Comparison of ENCODE assay signal across 8 cellular contexts in the genomic region with DNA sequence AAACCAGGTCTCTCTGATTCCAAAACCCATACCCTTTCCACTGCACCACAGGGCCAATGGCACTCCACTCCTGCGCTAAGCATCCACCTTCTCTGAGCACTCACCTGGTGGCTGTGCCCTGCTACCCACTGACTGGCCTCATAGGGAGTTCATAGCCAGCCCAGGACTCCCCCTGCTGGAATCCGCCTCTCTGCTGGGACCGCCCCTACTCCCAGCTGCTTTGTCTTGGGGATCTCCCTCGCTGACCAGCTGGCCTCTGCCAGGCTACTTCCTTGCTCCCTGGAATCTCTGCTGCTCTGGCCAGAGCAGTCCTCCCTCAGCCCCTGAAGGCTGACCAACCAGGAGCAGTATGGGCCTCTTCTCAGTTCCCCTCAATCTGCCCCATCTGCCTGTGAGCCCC.
DNase-seq lines count a peak whose midpoint lies in the region; ATAC-seq and TF ChIP-seq lines count a peak whose summit lies in the region.
"Had no signal": no experiment of that assay in that cellular context is flagged by ENCODE, and none has a peak within 500 bp of the region (broad histone marks: within the 10 kb centered on the region; RNA-seq: fewer than 3 reads in every experiment).

No MANE protein-coding gene starts in this region.

- no peaks in the 10 kb centered on the region for H3K79me2 ChIP-seq in PC-3 (ENCODE audit: low read length)

- no peaks in the 10 kb centered on the region for H3K27me3 Mint-ChIP-seq in progenitor cell of endocrine pancreas
- H3K27me3 Mint-ChIP-seq in T-helper 2 cell treated with Interferon-gamma antibody and Interleukin-4, amounts not matched to agents 5 μg/mL and 100 μg/mL, for 36 hours (ENCODE audit: low read depth), result peaks cover 2% of the 10 kb centered on the region

- ATAC-seq in GM18907 (IDR thresholded peaks at IDR 0.05; ENCODE audit: unreplicated experiment), result peak; percentile 84
- peak; percentile 90 for ATAC-seq in HG02678 (IDR thresholded peaks at IDR 0.05; ENCODE audit: unreplicated experiment)
- peak; percentile 80 for ATAC-seq in PC-3

- no peak overlapping the region for H3K4me3 Mint-ChIP-seq in progenitor cell of endocrine pancreas (ENCODE audit: low read depth)
- no peak overlapping the region for H3K4me3 Mint-ChIP-seq in T-helper 2 cell treated with Interferon-gamma antibody and Interleukin-4, amounts not matched to agents 5 μg/mL and 100 μg/mL, for 36 hours

- no peak overlapping the region for H2AFZ ChIP-seq in PC-3 (ENCODE audit: low read length)

- no peaks in the 10 kb centered on the region for H3F3A ChIP-seq in PC-3 (ENCODE audit: low read length, unreplicated experiment)

- H3K9me2 ChIP-seq in PC-3 (replicated peaks; ENCODE audit: low read length), result no peaks in the 10 kb centered on the region

- H3K36me3 ChIP-seq in PC-3 (ENCODE audit: low read depth, low read length) (no peaks in the 10 kb centered on the region), esophagus muscularis mucosa (no peaks in the 10 kb centered on the region)

- 0 out of 2 replicates have a peak, but pooled peaks cover 5% of the 10 kb centered on the region for H3K27me3 ChIP-seq in PC-3 (ENCODE audit: low read length)
- H3K27me3 ChIP-seq in esophagus muscularis mucosa, result peaks cover 0 to 6% (median 0%) of the 10 kb centered on the region in 4 donors

- no peaks in the 10 kb centered on the region for H3K36me3 Mint-ChIP-seq in progenitor cell of endocrine pancreas (ENCODE audit: insufficient read depth)
- H3K36me3 Mint-ChIP-seq in T-helper 2 cell treated with Interferon-gamma antibody and Interleukin-4, amounts not matched to agents 5 μg/mL and 100 μg/mL, for 36 hours (ENCODE audit: low read depth), result no peaks in the 10 kb centered on the region

- H4K20me1 ChIP-seq in PC-3 (ENCODE audit: low read length), result no peaks in the 10 kb centered on the region

- H3K4me1 Mint-ChIP-seq in progenitor cell of endocrine pancreas (ENCODE audit: low read depth), result no peaks in the 10 kb centered on the region
- H3K4me1 Mint-ChIP-seq in T-helper 2 cell treated with Interferon-gamma antibody and Interleukin-4, amounts not matched to agents 5 μg/mL and 100 μg/mL, for 36 hours (ENCODE audit: low read depth), result no peaks in the 10 kb centered on the region

- H3K4me1 ChIP-seq in PC-3 (ENCODE audit: insufficient read depth, low read length) (no peaks in the 10 kb centered on the region), esophagus muscularis mucosa (no peaks in the 10 kb centered on the region)

- no peak overlapping the region for H3K4me3 ChIP-seq in PC-3 (ENCODE audit: low read length)
- no peak overlapping the region for H3K4me3 ChIP-seq in esophagus muscularis mucosa

- intact Hi-C loops in PC-3 (cut with micrococcal nuclease) (no loop called here), esophagus muscularis mucosa (cut with DNase I) (no loop called here)

- H3K27ac Mint-ChIP-seq in progenitor cell of endocrine pancreas, result no peak overlapping the region
- H3K27ac Mint-ChIP-seq in T-helper 2 cell treated with Interferon-gamma antibody and Interleukin-4, amounts not matched to agents 5 μg/mL and 100 μg/mL, for 36 hours, result no peak overlapping the region

- POLR2A ChIA-PET in PC-3 (lab: Charles Lee; ENCODE audit: unreplicated experiment), result no interaction called here

- TF ChIP-seq CTCF in PC-3 (conservative IDR thresholded peaks at IDR 0.05; ENCODE audit: low read depth, low read length), result peak; percentile 42
- peak; percentile 44 for TF ChIP-seq CTCF in progenitor cell of endocrine pancreas (IDR thresholded peaks at IDR 0.05; ENCODE audit: unreplicated experiment)
- TF ChIP-seq CTCF in esophagus muscularis mucosa (IDR thresholded peaks at IDR 0.05), result no peak

- BruUV-seq in PC-3 (replicated peaks; lab: Mats Ljungman, UMichigan), result no TSS peak

- no peaks in the 10 kb centered on the region for H3K9me3 Mint-ChIP-seq in progenitor cell of endocrine pancreas (ENCODE audit: low read depth)
- H3K9me3 Mint-ChIP-seq in T-helper 2 cell treated with Interferon-gamma antibody and Interleukin-4, amounts not matched to agents 5 μg/mL and 100 μg/mL, for 36 hours, result no peaks in the 10 kb centered on the region

- TF ChIP-seq POLR2A in esophagus muscularis mucosa (IDR thresholded peaks at IDR 0.05; ENCODE audit: low read depth), result no peak

- no peaks in the 10 kb centered on the region for H3K9me3 ChIP-seq in PC-3 (ENCODE audit: low read length)
- no peaks in the 10 kb centered on the region for H3K9me3 ChIP-seq in esophagus muscularis mucosa

- no peak overlapping the region for H3K27ac ChIP-seq in PC-3 (ENCODE audit: low read length)
- no peak overlapping the region for H3K27ac ChIP-seq in esophagus muscularis mucosa (replicated peaks in 1 of 4)

- no peak overlapping the region for H3K4me2 ChIP-seq in PC-3 (ENCODE audit: low read length)

- CTCF ChIA-PET in PC-3 (lab: Charles Lee), result no interaction called here

- TF ChIP-seq EP300 in esophagus muscularis mucosa (IDR thresholded peaks at IDR 0.05), result no peak

- H3K9ac ChIP-seq in PC-3 (ENCODE audit: low read length), result no peak overlapping the region

- no CpG with 5 or more reads among the region's 4 CpGs for WGBS in esophagus muscularis mucosa

- peak; percentile 30 for DNase-seq in PC-3
- peak; percentile 26 for DNase-seq in progenitor cell of endocrine pancreas (ENCODE audit: low spot score, unreplicated experiment)
- DNase-seq in T-helper 2 cell treated with Interferon-gamma antibody and Interleukin-4, amounts not matched to agents 5 μg/mL and 100 μg/mL, for 36 hours (ENCODE audit: low spot score), result no peak
- DNase-seq in esophagus muscularis mucosa (ENCODE audit: extremely low spot score), result no peak
- no peak for DNase-seq in NCI-H187 (lab: John Stamatoyannopoulos, UW)
- DNase-seq: NCI-H524 treated with DMSO at 0.1 percent for 48 hours had no signal

Comparison
In these comparisons a context has a peak if more than half of its experiments do, and no peak if none do; other contexts are left out.
1. DNase-seq: peak in PC-3 (single experiment) and progenitor cell of endocrine pancreas (single experiment); none in T-helper 2 cell treated with Interferon-gamma antibody and Interleukin-4, amounts not matched to agents 5 μg/mL and 100 μg/mL, for 36 hours (single experiment), esophagus muscularis mucosa (single experiment) and NCI-H187 (0 of 2).
2. CTCF ChIP-seq: peak in PC-3 (single experiment) and progenitor cell of endocrine pancreas (single experiment); none in esophagus muscularis mucosa (0 of 3).
3. Peak in every context shown above with its lines, with median percentiles within 50 percentile points of each other: ATAC-seq.